Comparison of ENCODE assay signal across 11 cellular contexts in genomic region chr17:66884931-66885330, GRCh38. TPM values are rescaled to one million over a fixed set of nuclear protein-coding genes. Genes with fewer than 3 reads are reported as not detected.
"Had no signal": no experiment of that assay in that cellular context is flagged by ENCODE, and none has a peak within 500 bp of the region (broad histone marks: within the 10 kb centered on the region; RNA-seq: fewer than 3 reads in every experiment).

No MANE protein-coding gene starts in this region.

- ATAC-seq: GM23338, HepG2 had no signal

- DNase-seq: H7, HCEC 1CT, HFFc6, KBM-7 had no signal

- H3K9ac ChIP-seq: KMS-11 had no signal

- H3K4me2 ChIP-seq: GM23338, KMS-11 had no signal

- H3K27ac ChIP-seq: HL-60, KMS-11 had no signal

- FAIRE-seq: H1, HepG2 had no signal

- H2AFZ ChIP-seq: GM23338 had no signal

- H3K4me3 ChIP-seq: GM23338 had no signal

RNA-seq across cellular contexts. Expression of gene CACNG5, which starts 50.0 kb away (rescaled TPM):
- total RNA-seq: HepG2, HFFc6, HT1080 had no signal
- polyA plus RNA-seq: HepG2, IgD-negative memory B cell had no signal
